Comparison of ENCODE assay signal across 8 cellular contexts in genomic region chr6:30556006-30556713, GRCh38. TPM values are rescaled to one million over a fixed set of nuclear protein-coding genes. Genes with fewer than 3 reads are reported as not detected.
DNase-seq lines count a peak whose midpoint lies in the region; ATAC-seq and TF ChIP-seq lines count a peak whose summit lies in the region.

Gene GNL1 (minus strand): TSS chr6:30556489. CDS start chr6:30556203, 286 bp downstream.

- peaks cover 30% of the 10 kb centered on the region for H3K36me3 Mint-ChIP-seq in T-cell

- no peaks in the 10 kb centered on the region for H3K9me3 Mint-ChIP-seq in T-cell

- no peaks in the 10 kb centered on the region for H3K27me3 Mint-ChIP-seq in T-cell

- DNase-seq in NCI-H1436 (lab: John Stamatoyannopoulos, UW) (peak; percentile 90), T-cell (peak; percentile 96 to 99 (median 99)), cardiac septum (ENCODE audit: low spot score) (peak; percentile 98), posterior vena cava (ENCODE audit: low spot score) (peak; percentile 98), upper lobe of right lung (peak; percentile 99)

- H3K4me1 Mint-ChIP-seq in T-cell, result peaks cover 50 to 51% (median 51%) of the 10 kb centered on the region in 3 donors

- CTCF ChIA-PET in T-cell (lab: Charles Lee), result interaction anchor here in 1 of 2 donors (0.6 to 2.5 kb wide), 5 partner anchors 12 to 175 kb away, joined by 3 to 17 read pairs (median 3); partner anchors contain the start of gene ABCF1

- no peaks in the 10 kb centered on the region for H3K9me3 ChIP-seq in upper lobe of right lung

- H3K27me3 ChIP-seq in upper lobe of right lung, result no peaks in the 10 kb centered on the region

- H3K4me3 ChIP-seq in GM12875 (ENCODE audit: low read depth, low read length), result peak within 1 kb of the TSS; percentile 75
- peak within 1 kb of the TSS; percentile 92 for H3K4me3 ChIP-seq in upper lobe of right lung

- POLR2A ChIA-PET in T-cell (lab: Charles Lee), result interaction anchor here (0.6 to 2.5 kb wide), 8 partner anchors 11 to 66 kb away, joined by 3 to 21 read pairs (median 6); partner anchors contain the start of gene ABCF1 (in 2 of the 2)

- intact Hi-C loops in cardiac septum (cut with DNase I), result loop anchor here (2.0 to 5.0 kb wide), 2 partner anchors 15 to 61 kb away; partner anchors contain the start of genes ABCF1, MRPS18B and PPP1R10
- intact Hi-C loops in posterior vena cava (cut with DNase I), result no loop called here
- intact Hi-C loops in upper lobe of right lung (cut with DNase I), result no loop called here

- ATAC-seq in HG02763 (IDR thresholded peaks at IDR 0.05; ENCODE audit: unreplicated experiment) (peak; percentile 73), T-cell (replicated peaks in 1 of 4) (peak; percentile 87 to 93 (median 92)), upper lobe of right lung (peak; percentile 94)

- H3K27ac ChIP-seq in adipose tissue (ENCODE audit: low read depth, low read length), result peak within 1 kb of the TSS; percentile 96
- peak within 1 kb of the TSS; percentile 99 for H3K27ac ChIP-seq in upper lobe of right lung

- H3K36me3 ChIP-seq in upper lobe of right lung, result peaks cover 32% of the 10 kb centered on the region

- 0 to 1% (median 1%) methylated on average over 54 to 67 of the region's 67 CpGs for WGBS in adipose tissue, 3 donors

- peaks cover 25% of the 10 kb centered on the region for H3K4me1 ChIP-seq in upper lobe of right lung

- peak within 1 kb of the TSS; percentile 99 to 100 for H3K27ac Mint-ChIP-seq in T-cell

- H3K4me3 Mint-ChIP-seq in T-cell, result peak within 1 kb of the TSS; percentile 98 to 100 (median 98)

- TF ChIP-seq CTCF in GM12875 (IDR thresholded peaks at IDR 0.05; ENCODE audit: borderline replicate concordance, insufficient read depth, low read depth, low read length) (no peak), upper lobe of right lung (IDR thresholded peaks at IDR 0.05) (no peak)

RNA-seq across cellular contexts. Expression of gene GNL1, which starts in this region (rescaled TPM):
- total RNA-seq in T-cell, result 100 to 1,000 TPM in 2 of 5 donors, 10 to 100 TPM in 3; 65.5 to 167 (median 72.9) TPM
- polyA plus RNA-seq in adipose tissue, result 10 to 100 TPM; 38.2 to 84.1 (median 47.2) TPM
- 19.6 TPM for total RNA-seq in cardiac septum
- 10 to 100 TPM; 52.2 to 59.6 TPM for total RNA-seq in posterior vena cava
- total RNA-seq in upper lobe of right lung, result 54.8 TPM

Comparison
In these comparisons a context has a peak if more than half of its experiments do, and no peak if none do; other contexts are left out.
1. Peak in every context shown above with its lines: DNase-seq, ATAC-seq, H3K4me3 ChIP-seq and H3K27ac ChIP-seq.